ENCODE assay signal across 8 cellular contexts in the genomic region with DNA sequence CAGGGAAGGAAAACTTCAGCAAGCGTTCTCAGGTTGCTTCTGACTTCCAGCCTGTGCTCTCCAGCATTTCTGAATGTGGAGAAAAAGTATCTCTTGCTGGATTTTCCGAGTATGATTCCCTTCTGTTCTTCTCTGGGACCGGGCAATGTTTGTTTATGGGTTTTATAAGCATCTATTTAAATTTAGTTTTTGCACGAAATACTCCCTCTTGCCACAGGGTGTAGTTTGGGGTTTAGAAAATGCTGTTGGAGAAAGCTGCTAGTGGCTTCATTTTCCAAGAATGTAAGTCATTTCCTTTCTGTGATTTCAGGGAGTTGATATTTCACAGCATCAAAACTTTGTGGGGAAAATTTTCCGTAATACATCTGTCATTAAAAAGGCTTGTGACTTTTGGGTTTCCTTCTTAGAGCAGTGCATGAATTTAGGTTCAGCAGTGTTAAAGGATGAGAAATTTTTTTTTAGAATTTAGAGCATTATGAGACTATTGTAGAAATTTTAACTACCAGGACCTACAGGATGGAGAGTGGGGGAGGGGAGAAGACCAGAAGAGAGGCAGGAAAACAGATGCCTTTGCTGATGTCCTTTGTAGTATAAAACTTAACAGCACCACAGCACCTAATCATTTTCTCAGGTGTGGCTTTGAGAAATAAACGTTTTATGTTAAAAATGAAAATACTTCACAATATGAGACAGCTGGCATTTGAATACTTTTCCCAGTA. TPM values are rescaled to one million over a fixed set of nuclear protein-coding genes. Genes with fewer than 3 reads are reported as not detected.
DNase-seq lines count a peak whose midpoint lies in the region; ATAC-seq and TF ChIP-seq lines count a peak whose summit lies in the region.

No MANE protein-coding gene starts in this region.

- peak overlapping the region; percentile 98 for H3K4me3 ChIP-seq in HUES6 (ENCODE audit: low read depth, low read length)
- H3K4me3 ChIP-seq in WI38 (ENCODE audit: low read depth, low read length) = peak overlapping the region; percentile 93

- no peaks in the 10 kb centered on the region for H3K36me3 ChIP-seq in HUES6 (ENCODE audit: control insufficient read depth, insufficient read depth, low read length)

- intact Hi-C loops in CD4-positive, alpha-beta T cell (cut with DNase I, micrococcal nuclease) = loop anchor here (5.0 to 10.0 kb wide), 8 partner anchors 132 to 1888 kb away; a partner anchor contains a TSS

- no peak overlapping the region for H3K27ac ChIP-seq in CD4-positive, alpha-beta T cell (ENCODE audit: low read depth, low read length)
- peak overlapping the region; percentile 92; the same call in 1 of the 2 replicates for H3K27ac ChIP-seq in HUES6 (ENCODE audit: low read depth, low read length)
- peak overlapping the region; percentile 77 for H3K27ac ChIP-seq in foreskin keratinocyte

- peaks cover 3% of the 10 kb centered on the region for H3K36me3 Mint-ChIP-seq in CD4-positive, alpha-beta T cell (ENCODE audit: low read depth)

- no peaks in the 10 kb centered on the region for H3K9me3 ChIP-seq in CD4-positive, alpha-beta T cell (ENCODE audit: control insufficient read depth, low read length)
- no peaks in the 10 kb centered on the region for H3K9me3 ChIP-seq in HUES6 (ENCODE audit: control insufficient read depth, insufficient read depth, low read depth, low read length)

- CTCF ChIA-PET in CD4-positive, alpha-beta T cell (lab: Charles Lee) = interaction anchor here (0.6 to 1.8 kb wide), 5 partner anchors 13 to 343 kb away, joined by 3 to 5 read pairs (median 4); no protein-coding TSS in a partner anchor

- peaks cover 28% of the 10 kb centered on the region for H3K27me3 ChIP-seq in CD4-positive, alpha-beta T cell (ENCODE audit: control insufficient read depth, insufficient read depth, low read length)
- no peaks in the 10 kb centered on the region for H3K27me3 ChIP-seq in HUES6 (ENCODE audit: control insufficient read depth, insufficient read depth, low read length)
- H3K27me3 ChIP-seq in foreskin keratinocyte = no peaks in the 10 kb centered on the region

- peak overlapping the region; percentile 84 for H3K27ac Mint-ChIP-seq in CD4-positive, alpha-beta T cell

- H3K9ac ChIP-seq in HUES6 (ENCODE audit: low read length) = peak overlapping the region; percentile 92

- H3K4me1 Mint-ChIP-seq in CD4-positive, alpha-beta T cell (ENCODE audit: low read depth) = peaks cover 20% of the 10 kb centered on the region

- DNase-seq in CD4-positive, alpha-beta T cell = no peak
- DNase-seq in foreskin keratinocyte = no peak
- peak; percentile 81 for DNase-seq in renal cortical epithelial cell (ENCODE audit: low read depth)
- DNase-seq in stimulated activated CD4-positive, alpha-beta T cell treated with anti-CD3 and anti-CD28 coated beads, Interleukin-2, amount 100 ng/mL, for 48 hours = no peak
- no peak for DNase-seq in activated CD4-positive, alpha-beta T cell treated with anti-CD3 and anti-CD28 coated beads for 48 hours

- ATAC-seq in CD4-positive, alpha-beta T cell (ENCODE audit: poor library complexity) = no peak
- ATAC-seq in foreskin keratinocyte (no peak), GM19035 (IDR thresholded peaks at IDR 0.05; ENCODE audit: unreplicated experiment) (no peak)

- H3K4me3 Mint-ChIP-seq in CD4-positive, alpha-beta T cell = peak overlapping the region; percentile 86

- POLR2A ChIA-PET in CD4-positive, alpha-beta T cell (lab: Charles Lee) = interaction anchor here (0.6 to 2.3 kb wide), 5 partner anchors 9 to 1061 kb away, joined by 3 to 11 read pairs (median 3); a partner anchor contains a TSS

- H3K9me3 Mint-ChIP-seq in CD4-positive, alpha-beta T cell = no peaks in the 10 kb centered on the region

- no peak for TF ChIP-seq CTCF in CD4-positive, alpha-beta T cell (IDR thresholded peaks at IDR 0.05)
- TF ChIP-seq CTCF in WI38 (IDR thresholded peaks at IDR 0.05; ENCODE audit: low read depth, low read length) = no peak
- TF ChIP-seq CTCF in foreskin keratinocyte (conservative IDR thresholded peaks at IDR 0.05) = peak; percentile 45

- H3K4me1 ChIP-seq in HUES6 (ENCODE audit: control insufficient read depth, insufficient read depth, low read length) = peaks cover 30% of the 10 kb centered on the region
- H3K4me1 ChIP-seq in foreskin keratinocyte = peaks cover 36% of the 10 kb centered on the region

- peaks cover 33% of the 10 kb centered on the region for H3K27me3 Mint-ChIP-seq in CD4-positive, alpha-beta T cell

RNA-seq across cellular contexts. Expression of a gene that starts 1.5 kb away (rescaled TPM):
- total RNA-seq in CD4-positive, alpha-beta T cell = 1 to 10 TPM; 1.4 to 1.5 TPM
- 142 and 182 TPM in 2 replicates for total RNA-seq in foreskin keratinocyte
- polyA plus RNA-seq in foreskin keratinocyte = 27.5 and 28.2 TPM in 2 replicates
- total RNA-seq in renal cortical epithelial cell = 88.8 and 301 TPM in 2 replicates

Comparison
In these comparisons a context has a peak if more than half of its experiments do, and no peak if none do; other contexts are left out.
1. RNA of a gene that starts 1.5 kb away (total RNA-seq): 142 to 182 TPM in foreskin keratinocyte and 88.8 to 301 TPM in renal cortical epithelial cell; 1.4 to 1.5 TPM in CD4-positive, alpha-beta T cell; every median in the first group is over 10 times any median in the second.